ENCODE assay signal across 11 cellular contexts in genomic region chr3:107068980-107069379, GRCh38.
A peak's percentile ranks its signal among the peaks of the same experiment; 100 is the strongest.
DNase-seq lines count a peak whose midpoint lies in the region; TF ChIP-seq lines count a peak whose summit lies in the region.
"Had no signal": no experiment of that assay in that cellular context is flagged by ENCODE, and none has a peak within 500 bp of the region (broad histone marks: within the 10 kb centered on the region; RNA-seq: fewer than 3 reads in every experiment).

No MANE protein-coding gene starts in this region.

- peak; percentile 52 for DNase-seq in AG04449 (ENCODE audit: low read depth, low spot score)
- peak; percentile 59 for DNase-seq in HFF-Myc (ENCODE audit: extremely low read depth, low read depth)
- DNase-seq in astrocyte of the cerebellum (ENCODE audit: low read depth) = peak; percentile 70
- DNase-seq in kidney tubule cell (ENCODE audit: low spot score) = peak; percentile 63
- DNase-seq in esophagus muscularis mucosa (ENCODE audit: extremely low spot score) = no peak
- no peak for DNase-seq in T-helper 2 cell treated with Interferon-gamma antibody and Interleukin-4, amounts not matched to agents 5 μg/mL and 100 μg/mL, for 36 hours (ENCODE audit: low spot score)
- DNase-seq in activated effector memory CD4-positive, alpha-beta T cell treated with anti-CD3 and anti-CD28 coated beads, Interleukin-2, amount 50 U/mL, for 16 hours = no peak
- DNase-seq in NCI-H1092 treated with DMSO at 0.1 percent for 48 hours (lab: John Stamatoyannopoulos, UW) = no peak
- DNase-seq: activated CD4-positive, CD25-positive, alpha-beta regulatory T cell had no signal

- no peak overlapping the region for H3K27ac ChIP-seq in esophagus muscularis mucosa (replicated peaks in 1 of 4)

- in situ Hi-C loops in astrocyte of the cerebellum (cut with HindIII; ENCODE audit: low sequenced_read_pairs) = no loop called here

- H3K27me3 ChIP-seq in esophagus muscularis mucosa = no peaks in the 10 kb centered on the region

- no peak for TF ChIP-seq EP300 in esophagus muscularis mucosa (IDR thresholded peaks at IDR 0.05)

- H3K36me3 ChIP-seq in esophagus muscularis mucosa = no peaks in the 10 kb centered on the region

- H3K4me3 ChIP-seq in AG04449 (ENCODE audit: low read depth, low read length) = no peak overlapping the region
- H3K4me3 ChIP-seq in HFF-Myc (replicated peaks; ENCODE audit: low read depth, low read length) = no peak overlapping the region
- H3K4me3 ChIP-seq in astrocyte of the cerebellum (ENCODE audit: low read depth, low read length) = no peak overlapping the region
- H3K4me3 ChIP-seq in esophagus muscularis mucosa = no peak overlapping the region

- no peak overlapping the region for H3K27ac Mint-ChIP-seq in T-helper 2 cell treated with Interferon-gamma antibody and Interleukin-4, amounts not matched to agents 5 μg/mL and 100 μg/mL, for 36 hours
- H3K27ac Mint-ChIP-seq: activated naive CD4-positive, alpha-beta T cell treated with anti-CD3 and anti-CD28 coated beads, Interleukin-2, amount 50 U/mL, for 24 hours had no signal

- no peaks in the 10 kb centered on the region for H3K27me3 Mint-ChIP-seq in T-helper 2 cell treated with Interferon-gamma antibody and Interleukin-4, amounts not matched to agents 5 μg/mL and 100 μg/mL, for 36 hours (ENCODE audit: low read depth)

- no peak for TF ChIP-seq POLR2A in esophagus muscularis mucosa (IDR thresholded peaks at IDR 0.05; ENCODE audit: low read depth)

- intact Hi-C loops in esophagus muscularis mucosa (cut with DNase I) = loop anchor here (10.0 kb wide), 1 partner anchor 1384 kb away; no protein-coding TSS in a partner anchor

- POLR2A ChIA-PET in AG04449 (lab: Yijun Ruan, JAX) = no interaction called here

- no peak overlapping the region for H3K4me3 Mint-ChIP-seq in T-helper 2 cell treated with Interferon-gamma antibody and Interleukin-4, amounts not matched to agents 5 μg/mL and 100 μg/mL, for 36 hours
- H3K4me3 Mint-ChIP-seq: activated naive CD4-positive, alpha-beta T cell treated with anti-CD3 and anti-CD28 coated beads, Interleukin-2, amount 50 U/mL, for 24 hours; neural crest cell had no signal

- H3K9me3 ChIP-seq in esophagus muscularis mucosa = no peaks in the 10 kb centered on the region

- peaks cover 4% of the 10 kb centered on the region for H3K9me3 Mint-ChIP-seq in T-helper 2 cell treated with Interferon-gamma antibody and Interleukin-4, amounts not matched to agents 5 μg/mL and 100 μg/mL, for 36 hours
- H3K9me3 Mint-ChIP-seq: activated naive CD4-positive, alpha-beta T cell treated with anti-CD3 and anti-CD28 coated beads, Interleukin-2, amount 50 U/mL, for 24 hours; neural crest cell had no signal

- H3K4me1 Mint-ChIP-seq in T-helper 2 cell treated with Interferon-gamma antibody and Interleukin-4, amounts not matched to agents 5 μg/mL and 100 μg/mL, for 36 hours (ENCODE audit: low read depth) = peaks cover 13% of the 10 kb centered on the region

- H3K4me1 ChIP-seq in esophagus muscularis mucosa = peaks cover 2 to 13% (median 8%) of the 10 kb centered on the region in 4 donors

- 40% methylated on average over 4 of the region's 4 CpGs for WGBS in esophagus muscularis mucosa

- H3K36me3 Mint-ChIP-seq in T-helper 2 cell treated with Interferon-gamma antibody and Interleukin-4, amounts not matched to agents 5 μg/mL and 100 μg/mL, for 36 hours (ENCODE audit: low read depth) = no peaks in the 10 kb centered on the region
- H3K36me3 Mint-ChIP-seq: activated naive CD4-positive, alpha-beta T cell treated with anti-CD3 and anti-CD28 coated beads, Interleukin-2, amount 50 U/mL, for 24 hours had no signal

- TF ChIP-seq CTCF in AG04449 (IDR thresholded peaks at IDR 0.05; ENCODE audit: insufficient read depth, low read length, missing control alignments) = no peak
- TF ChIP-seq CTCF in HFF-Myc (IDR thresholded peaks at IDR 0.05; ENCODE audit: low read depth, low read length, missing control alignments) = no peak
- TF ChIP-seq CTCF in astrocyte of the cerebellum (IDR thresholded peaks at IDR 0.05; ENCODE audit: low read depth, low read length, missing control alignments) = no peak
- no peak for TF ChIP-seq CTCF in esophagus muscularis mucosa (IDR thresholded peaks at IDR 0.05)

- CTCF ChIA-PET in AG04449 (lab: Yijun Ruan, JAX) = interaction anchor here (0.9 to 1.3 kb wide), 3 partner anchors 49 to 453 kb away, joined by 3 to 5 read pairs (median 3); no protein-coding TSS in a partner anchor

Comparison
In these comparisons a context has a peak if more than half of its experiments do, and no peak if none do; other contexts are left out.
1. DNase-seq: peak in AG04449 (single experiment), HFF-Myc (single experiment), astrocyte of the cerebellum (single experiment) and kidney tubule cell (single experiment); none in esophagus muscularis mucosa (single experiment), T-helper 2 cell treated with Interferon-gamma antibody and Interleukin-4, amounts not matched to agents 5 μg/mL and 100 μg/mL, for 36 hours (single experiment), activated effector memory CD4-positive, alpha-beta T cell treated with anti-CD3 and anti-CD28 coated beads, Interleukin-2, amount 50 U/mL, for 16 hours (single experiment) and NCI-H1092 treated with DMSO at 0.1 percent for 48 hours (single experiment).